ENCODE assay signal across 8 cellular contexts in the genomic region with DNA sequence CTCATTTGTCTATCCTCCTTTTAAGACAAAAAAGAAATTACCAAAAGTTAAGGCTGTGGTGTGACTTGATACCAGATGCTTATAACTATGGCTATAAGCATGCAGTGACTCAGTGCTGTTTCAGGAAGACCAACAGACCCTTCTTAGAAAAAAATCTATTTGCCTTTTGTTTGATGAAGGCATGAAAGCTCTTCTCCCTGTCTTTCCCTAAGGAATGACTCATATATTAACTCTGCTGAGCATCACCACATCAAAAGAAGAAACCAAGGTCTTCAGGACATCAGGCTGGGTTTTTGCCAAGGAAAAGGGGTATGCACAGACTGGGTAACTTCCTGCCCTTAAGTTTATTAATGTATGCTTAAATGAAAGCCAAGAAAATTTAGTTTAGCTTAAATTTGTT. TPM values are rescaled to one million over a fixed set of nuclear protein-coding genes. Genes with fewer than 3 reads are reported as not detected.
DNase-seq lines count a peak whose midpoint lies in the region; ATAC-seq and TF ChIP-seq lines count a peak whose summit lies in the region.

No MANE protein-coding gene starts in this region.

- TF ChIP-seq POLR2A in transverse colon (IDR thresholded peaks at IDR 0.05): no peak

- peaks cover 3% of the 10 kb centered on the region for H3K9me3 Mint-ChIP-seq in activated T-cell treated with anti-CD3 and anti-CD28 coated beads, Interleukin-2, amount 50 U/mL, for 24 hours

- no peak for TF ChIP-seq CTCF in transverse colon (IDR thresholded peaks at IDR 0.05)

- H3K27ac ChIP-seq in transverse colon: peak overlapping the region; percentile 60 to 85 (median 77)

- H3K9me3 ChIP-seq in transverse colon: no peaks in the 10 kb centered on the region

- H3K27ac Mint-ChIP-seq in activated T-cell treated with anti-CD3 and anti-CD28 coated beads, Interleukin-2, amount 50 U/mL, for 24 hours: peak overlapping the region; percentile 99

- peak overlapping the region; percentile 67 for H3K4me3 Mint-ChIP-seq in activated T-cell treated with anti-CD3 and anti-CD28 coated beads, Interleukin-2, amount 50 U/mL, for 24 hours

- peak; percentile 41 for DNase-seq in stimulated activated CD4-positive, alpha-beta T cell treated with anti-CD3 and anti-CD28 coated beads, Interleukin-4, amount 100 ng/mL, for 24 hours
- DNase-seq in stimulated activated CD4-positive, alpha-beta T cell treated with anti-CD3 and anti-CD28 coated beads, Interleukin-12 subunit alpha, Interleukin-12 subunit beta, amount 100 ng/mL, for 4 hours: no peak
- no peak for DNase-seq in activated T-cell treated with anti-CD3 and anti-CD28 coated beads, Interleukin-2, amount 50 U/mL, for 24 hours
- peak; percentile 20 for DNase-seq in iPS-NIHi7 (ENCODE audit: extremely low spot score)
- DNase-seq in transverse colon: no peak
- no peak for DNase-seq in putamen (ENCODE audit: low spot score)

- no peak for TF ChIP-seq EP300 in transverse colon (IDR thresholded peaks at IDR 0.05; ENCODE audit: low read depth)

- H3K27me3 Mint-ChIP-seq in activated T-cell treated with anti-CD3 and anti-CD28 coated beads, Interleukin-2, amount 50 U/mL, for 24 hours: no peaks in the 10 kb centered on the region

- no peak overlapping the region for H3K4me3 ChIP-seq in transverse colon

- ATAC-seq in GM19324 (IDR thresholded peaks at IDR 0.05; ENCODE audit: low FRiP score, unreplicated experiment) (no peak), GM19455 (IDR thresholded peaks at IDR 0.05; ENCODE audit: unreplicated experiment) (no peak)

- H3K4me1 Mint-ChIP-seq in activated T-cell treated with anti-CD3 and anti-CD28 coated beads, Interleukin-2, amount 50 U/mL, for 24 hours (ENCODE audit: low read depth): peaks cover 79% of the 10 kb centered on the region

- H3K27me3 ChIP-seq in transverse colon: no peaks in the 10 kb centered on the region

- intact Hi-C loops in transverse colon (cut with DNase I; ENCODE audit: low total_unique reads): no loop called here

- in situ Hi-C loops in transverse colon (cut with MboI; ENCODE audit: low pct_ligation_motif_present in 1 of 4, low pct_unique_long_range_greater_than_20kb in 1 of 4, low sequenced_read_pairs in 3 of 4): no loop called here

- peaks cover 6 to 27% (median 14%) of the 10 kb centered on the region in 4 donors for H3K4me1 ChIP-seq in transverse colon

- peaks cover 0 to 6% (median 0%) of the 10 kb centered on the region in 4 donors for H3K36me3 ChIP-seq in transverse colon

- peaks cover 65% of the 10 kb centered on the region for H3K36me3 Mint-ChIP-seq in activated T-cell treated with anti-CD3 and anti-CD28 coated beads, Interleukin-2, amount 50 U/mL, for 24 hours (ENCODE audit: low read depth)

RNA-seq across cellular contexts. Expression of a gene that starts 47.1 kb away (rescaled TPM):
- 100 to 1,000 TPM; 136 to 547 (median 339) TPM for total RNA-seq in transverse colon

RNA-seq across cellular contexts. Expression of a gene that starts 47.3 kb away (rescaled TPM):
- 10 to 100 TPM; 14.5 to 33.7 (median 20.0) TPM for total RNA-seq in transverse colon

Comparison
In these comparisons a context has a peak if more than half of its experiments do, and no peak if none do; other contexts are left out.
1. DNase-seq: peak in stimulated activated CD4-positive, alpha-beta T cell treated with anti-CD3 and anti-CD28 coated beads, Interleukin-4, amount 100 ng/mL, for 24 hours (single experiment) and iPS-NIHi7 (single experiment); none in stimulated activated CD4-positive, alpha-beta T cell treated with anti-CD3 and anti-CD28 coated beads, Interleukin-12 subunit alpha, Interleukin-12 subunit beta, amount 100 ng/mL, for 4 hours (single experiment), activated T-cell treated with anti-CD3 and anti-CD28 coated beads, Interleukin-2, amount 50 U/mL, for 24 hours (single experiment), transverse colon (single experiment) and putamen (single experiment).